20 cellular contexts compared by ENCODE assay signal in genomic region chr10:1361411-1362105, GRCh38.
"Had no signal": no experiment of that assay in that cellular context is flagged by ENCODE, and none has a peak within 500 bp of the region (broad histone marks: within the 10 kb centered on the region; RNA-seq: fewer than 3 reads in every experiment).

No MANE protein-coding gene starts in this region.

- H3K27ac Mint-ChIP-seq: activated naive CD4-positive, alpha-beta T cell treated with anti-CD3 and anti-CD28 coated beads, Interleukin-2, amount 50 U/mL, for 24 hours; dendritic cell treated with granulocyte-macrophage colony-stimulating factor and Interleukin-4, amounts not matched to agents 40 ng/mL and 50 ng/mL, for 4 days; stimulated activated effector memory CD8-positive, alpha-beta T cell treated with anti-CD3 and anti-CD28 coated beads, Interleukin-12 subunit alpha, Interleukin-12 subunit beta, amount 100 ng/mL, for 72 hours; stimulated activated naive CD8-positive, alpha-beta T cell treated with anti-CD3 and anti-CD28 coated beads, Interleukin-15, amount 100 ng/mL, for 72 hours; WTC11 had no signal

- H3K9me3 Mint-ChIP-seq: activated naive CD4-positive, alpha-beta T cell treated with anti-CD3 and anti-CD28 coated beads, Interleukin-2, amount 50 U/mL, for 24 hours; brain; dendritic cell treated with granulocyte-macrophage colony-stimulating factor and Interleukin-4, amounts not matched to agents 40 ng/mL and 50 ng/mL, for 4 days; nephron; stimulated activated effector memory CD8-positive, alpha-beta T cell treated with anti-CD3 and anti-CD28 coated beads, Interleukin-12 subunit alpha, Interleukin-12 subunit beta, amount 100 ng/mL, for 72 hours; stimulated activated naive CD8-positive, alpha-beta T cell treated with anti-CD3 and anti-CD28 coated beads, Interleukin-15, amount 100 ng/mL, for 72 hours; WTC11 had no signal

- H3K4me3 Mint-ChIP-seq: activated naive CD4-positive, alpha-beta T cell treated with anti-CD3 and anti-CD28 coated beads, Interleukin-2, amount 50 U/mL, for 24 hours; dendritic cell treated with granulocyte-macrophage colony-stimulating factor and Interleukin-4, amounts not matched to agents 40 ng/mL and 50 ng/mL, for 4 days; stimulated activated effector memory CD8-positive, alpha-beta T cell treated with anti-CD3 and anti-CD28 coated beads, Interleukin-12 subunit alpha, Interleukin-12 subunit beta, amount 100 ng/mL, for 72 hours; stimulated activated naive CD8-positive, alpha-beta T cell treated with anti-CD3 and anti-CD28 coated beads, Interleukin-15, amount 100 ng/mL, for 72 hours; WTC11 had no signal

- H3K27ac ChIP-seq: hepatocyte, left ventricle myocardium inferior, skin epidermis, tibial artery had no signal

- H3K36me3 ChIP-seq: left ventricle myocardium inferior, tibial artery had no signal

- H3K9me3 ChIP-seq: left ventricle myocardium inferior, tibial artery had no signal

- H3K36me3 Mint-ChIP-seq: activated naive CD4-positive, alpha-beta T cell treated with anti-CD3 and anti-CD28 coated beads, Interleukin-2, amount 50 U/mL, for 24 hours; brain; stimulated activated effector memory CD8-positive, alpha-beta T cell treated with anti-CD3 and anti-CD28 coated beads, Interleukin-12 subunit alpha, Interleukin-12 subunit beta, amount 100 ng/mL, for 72 hours; WTC11 had no signal

- H3K4me1 ChIP-seq: left ventricle myocardium inferior had no signal

- DNase-seq: activated CD4-positive, alpha-beta T cell treated with anti-CD3 and anti-CD28 coated beads, Interleukin-2, amount 50 U/mL, for 4 hours; activated effector memory CD4-positive, alpha-beta T cell treated with anti-CD3 and anti-CD28 coated beads, Interleukin-2, amount 50 U/mL, for 16 hours; aorta; effector CD4-positive, alpha-beta T cell; foreskin melanocyte; kidney glomerular epithelial cell; left ventricle myocardium inferior; nucleus accumbens; stimulated activated CD4-positive, alpha-beta T cell treated with anti-CD3 and anti-CD28 coated beads, Interleukin-2, amount 100 ng/mL, for 24 hours; stimulated activated naive CD8-positive, alpha-beta T cell treated with anti-CD3 and anti-CD28 coated beads, Interleukin-15, amount 100 ng/mL, for 72 hours; T-helper 9 cell; tibial artery had no signal

- H3K4me3 ChIP-seq: hepatocyte, left ventricle myocardium inferior, skin epidermis, tibial artery had no signal

- H3K27me3 ChIP-seq: hepatocyte, tibial artery had no signal
